Comparison of ENCODE assay signal across 23 cellular contexts in genomic region chr12:97800561-97800960, GRCh38.
"Had no signal": no experiment of that assay in that cellular context is flagged by ENCODE, and none has a peak within 500 bp of the region (broad histone marks: within the 10 kb centered on the region; RNA-seq: fewer than 3 reads in every experiment).

No MANE protein-coding gene starts in this region.

- H3K9me3 ChIP-seq: Peyer's patch, SJCRH30, SK-N-SH had no signal

- DNase-seq: activated CD4-positive, alpha-beta memory T cell treated with anti-CD3 and anti-CD28 coated beads for 36 hours; activated CD4-positive, alpha-beta T cell treated with anti-CD3 and anti-CD28 coated beads, Interleukin-2, amount 10 ng/mL, durations not matched to agents 7 days and 5 days; activated CD4-positive, CD25-positive, alpha-beta regulatory T cell; activated CD8-positive, alpha-beta memory T cell treated with anti-CD3 and anti-CD28 coated beads for 24 hours; activated effector memory CD4-positive, alpha-beta T cell treated with anti-CD3 and anti-CD28 coated beads, Interleukin-2, amount 50 U/mL, for 16 hours; activated naive CD4-positive, alpha-beta T cell treated with Interleukin-2 at 50 U/mL for 16 hours; activated naive CD8-positive, alpha-beta T cell treated with anti-CD3 and anti-CD28 coated beads, Interleukin-2, amount 50 U/mL, for 24 hours; activated T-cell treated with anti-CD3 and anti-CD28 coated beads, Interleukin-2, amount 50 U/mL, for 4 hours; brain microvascular endothelial cell; NCI-H1092; NCI-H1417; NCI-H2029; NCI-H446; NCI-H524; Peyer's patch; Right ventricle myocardium superior; SJCRH30; SK-N-SH had no signal

- H3K4me3 ChIP-seq: cardiac muscle cell, Peyer's patch, SJCRH30 had no signal

- H3K4me2 ChIP-seq: KMS-11, SK-N-SH had no signal

- H3K27ac ChIP-seq: brain microvascular endothelial cell, cardiac muscle cell, KMS-11, Peyer's patch, RWPE1, SJCRH30, VCaP had no signal

- H3K9ac ChIP-seq: KMS-11, SK-N-SH had no signal

- H3K4me1 ChIP-seq: Peyer's patch, SJCRH30 had no signal

- H3K36me3 ChIP-seq: brain microvascular endothelial cell, cardiac muscle cell, Peyer's patch, SJCRH30 had no signal

- H3K27me3 ChIP-seq: brain microvascular endothelial cell, cardiac muscle cell, Peyer's patch, SJCRH30 had no signal

- ATAC-seq: activated naive CD4-positive, alpha-beta T cell treated with anti-CD3 and anti-CD28 coated beads, Interleukin-2, amount 50 U/mL, for 72 hours; activated naive CD8-positive, alpha-beta T cell treated with anti-CD3 and anti-CD28 coated beads, Interleukin-2, amount 50 U/mL, for 24 hours; activated T-cell treated with anti-CD3 and anti-CD28 coated beads, Interleukin-2, amount 50 U/mL, for 4 hours had no signal
